ENCODE assay signal across 8 cellular contexts in genomic region chr10:71319042-71319799, GRCh38. TPM values are rescaled to one million over a fixed set of nuclear protein-coding genes. Genes with fewer than 3 reads are reported as not detected.
DNase-seq lines count a peak whose midpoint lies in the region; ATAC-seq and TF ChIP-seq lines count a peak whose summit lies in the region.

TSS of gene SLC29A3 (plus strand) at chr10:71319259. CDS start at chr10:71319310, 51 bp downstream.

- H3K27me3 ChIP-seq in rectal smooth muscle tissue (ENCODE audit: control insufficient read depth, insufficient read depth, low read length) = no peaks in the 10 kb centered on the region
- H3K27me3 ChIP-seq in vagina = no peaks in the 10 kb centered on the region

- intact Hi-C loops in vagina (cut with DNase I) = loop anchor here (10.0 kb wide), 1 partner anchor 256 kb away; no protein-coding TSS in a partner anchor

- ATAC-seq in T-helper 17 cell = peak; percentile 91

- peaks cover 15% of the 10 kb centered on the region for H3K4me1 Mint-ChIP-seq in T-helper 17 cell

- H3K36me3 ChIP-seq in rectal smooth muscle tissue (ENCODE audit: control insufficient read depth, insufficient read depth, low read length) = no peaks in the 10 kb centered on the region
- peaks cover 0 to 4% of the 10 kb centered on the region in 2 donors for H3K36me3 ChIP-seq in vagina

- peak in 1 of 2 donors; percentile 37 for TF ChIP-seq POLR2A in vagina (IDR thresholded peaks at IDR 0.05)

- H3K4me3 ChIP-seq in rectal smooth muscle tissue (ENCODE audit: low read length) (peak within 1 kb of the TSS; percentile 88), vagina (peak within 1 kb of the TSS; percentile 60 to 88)

- H3K27ac ChIP-seq in angular gyrus (ENCODE audit: low read depth, low read length) (peak within 1 kb of the TSS; percentile 90), rectal smooth muscle tissue (ENCODE audit: low read depth, low read length) (peak within 1 kb of the TSS; percentile 71), vagina (peak within 1 kb of the TSS; percentile 75)

- H3K27me3 Mint-ChIP-seq in T-helper 17 cell = peaks cover 4% of the 10 kb centered on the region

- peaks cover 7% of the 10 kb centered on the region for H3K36me3 Mint-ChIP-seq in T-helper 17 cell (ENCODE audit: low read depth)

- peak within 1 kb of the TSS; percentile 95 for H3K4me3 Mint-ChIP-seq in T-helper 17 cell

- POLR2A ChIA-PET in GM10248 (lab: Yijun Ruan, JAX) (interaction anchor here (0.6 to 0.7 kb wide), 5 partner anchors 20 to 553 kb away, joined by 3 to 7 read pairs (median 5); no protein-coding TSS in a partner anchor), HEK293T (lab: Yijun Ruan, JAX) (interaction anchor here (0.9 to 1.0 kb wide), 3 partner anchors 58 to 373 kb away, joined by 3 to 4 read pairs (median 3); no protein-coding TSS in a partner anchor)

- H3K27ac Mint-ChIP-seq in T-helper 17 cell = peak within 1 kb of the TSS; percentile 88

- peaks cover 6% of the 10 kb centered on the region for H3K4me1 ChIP-seq in rectal smooth muscle tissue (ENCODE audit: control insufficient read depth, insufficient read depth, low read length)
- H3K4me1 ChIP-seq in vagina = peaks cover 20% of the 10 kb centered on the region

- H3K9ac ChIP-seq in rectal smooth muscle tissue (ENCODE audit: low read length) = peak within 1 kb of the TSS; percentile 86

- CTCF ChIA-PET in GM10248 (lab: Yijun Ruan, JAX) (interaction anchor here (0.8 to 10.6 kb wide), 38 partner anchors 9 to 578 kb away, joined by 3 to 155 read pairs (median 4); partner anchors contain the start of gene VSIR), HEK293T (lab: Yijun Ruan, JAX) (interaction anchor here (0.5 to 1.6 kb wide), 10 partner anchors 65 to 577 kb away, joined by 3 read pairs; no protein-coding TSS in a partner anchor)

- TF ChIP-seq CTCF in GM10248 (IDR thresholded peaks at IDR 0.05; ENCODE audit: control extremely low read depth, extremely low read depth, low read depth, missing control alignments) (peak; percentile 84), vagina (IDR thresholded peaks at IDR 0.05) (peak; percentile 29 to 62 (median 60))

- H3K9me3 ChIP-seq in T-helper 17 cell (ENCODE audit: control insufficient read depth, low read length, poor library complexity, severe bottlenecking) = no peaks in the 10 kb centered on the region
- H3K9me3 ChIP-seq in vagina = no peaks in the 10 kb centered on the region

- DNase-seq in GM10248 (ENCODE audit: extremely low spot score) (peak; percentile 94), HEK293T (ENCODE audit: extremely low spot score) (peak; percentile 86), NCI-H1092 (lab: John Stamatoyannopoulos, UW) (peak; percentile 68), T-helper 17 cell (peak; percentile 75 to 83 (median 82)), hepatic stellate cell (ENCODE audit: low spot score) (peak; percentile 83), vagina (ENCODE audit: extremely low spot score in 2 of 2) (no peak)

TF ChIP-seq in HEK293T, 16 proteins besides CTCF, POLR2A, EP300 and RAD21:
- TF ChIP-seq FOXK2 (IDR thresholded peaks at IDR 0.05) = peak; percentile 86
- no peak for TF ChIP-seq BHLHE40 (IDR thresholded peaks at IDR 0.05; ENCODE audit: borderline replicate concordance)
- TF ChIP-seq PKNOX1 (IDR thresholded peaks at IDR 0.05) = no peak
- no peak for TF ChIP-seq SUZ12 (IDR thresholded peaks at IDR 0.05)

RNA-seq across cellular contexts. Expression of gene SLC29A3, which starts in this region (rescaled TPM):
- total RNA-seq in T-helper 17 cell (1 to 10 TPM; 3.2 to 3.3 TPM), vagina (7.6 TPM)

Comparison
In these comparisons a context has a peak if more than half of its experiments do, and no peak if none do; other contexts are left out.
1. DNase-seq: peak in GM10248 (single experiment), HEK293T (single experiment), NCI-H1092 (single experiment), T-helper 17 cell (3 of 3) and hepatic stellate cell (single experiment); none in vagina (0 of 2).
2. Peak in every context shown above with its lines, with median percentiles within 50 percentile points of each other: H3K27ac ChIP-seq.